In the genomic region with DNA sequence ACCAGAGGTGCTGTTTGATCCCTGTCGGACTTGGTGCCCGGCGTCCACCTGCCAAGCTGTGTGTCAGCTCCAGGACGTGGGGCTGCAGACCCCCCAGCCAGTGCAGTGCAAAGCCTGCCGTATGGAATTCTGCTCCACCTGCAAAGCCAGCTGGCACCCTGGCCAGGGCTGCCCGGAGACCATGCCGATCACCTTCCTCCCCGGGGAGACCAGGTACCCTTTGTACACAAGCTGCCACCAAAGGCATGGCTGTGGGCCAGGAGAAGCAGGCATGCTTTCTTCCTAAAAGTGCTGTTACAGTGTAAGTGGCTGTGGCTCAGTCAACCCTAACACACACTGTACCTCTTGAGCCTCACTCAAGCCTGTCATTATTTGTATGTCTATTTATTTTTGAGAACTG, we compare ENCODE assay signal across 16 cellular contexts.
DNase-seq lines count a peak whose midpoint lies in the region; ATAC-seq, FAIRE-seq and TF ChIP-seq lines count a peak whose summit lies in the region.
"Had no signal": no experiment of that assay in that cellular context is flagged by ENCODE, and none has a peak within 500 bp of the region (broad histone marks: within the 10 kb centered on the region; RNA-seq: fewer than 3 reads in every experiment).

No MANE protein-coding gene starts in this region.

- H3K36me3 Mint-ChIP-seq in activated naive CD4-positive, alpha-beta T cell treated with anti-CD3 and anti-CD28 coated beads, Interleukin-2, amount 50 U/mL, for 72 hours, result peaks cover 0 to 8% of the 10 kb centered on the region in 2 donors
- peaks cover 95% of the 10 kb centered on the region for H3K36me3 Mint-ChIP-seq in activated T-cell treated with anti-CD3 and anti-CD28 coated beads, Interleukin-2, amount 50 U/mL, for 24 hours (ENCODE audit: low read depth)

- no peak overlapping the region for H3K4me3 Mint-ChIP-seq in activated T-cell treated with anti-CD3 and anti-CD28 coated beads, Interleukin-2, amount 50 U/mL, for 24 hours
- H3K4me3 Mint-ChIP-seq: B cell; CD4-positive, alpha-beta memory T cell; IgD-negative memory B cell had no signal

- H3K36me3 ChIP-seq in kidney (ENCODE audit: control insufficient read depth in 1 of 2, insufficient read depth in 2 of 2, low read length in 2 of 2), result peaks cover 0 to 8% of the 10 kb centered on the region in 2 donors

- peak overlapping the region; percentile 5 to 84 for H3K27ac Mint-ChIP-seq in activated naive CD4-positive, alpha-beta T cell treated with anti-CD3 and anti-CD28 coated beads, Interleukin-2, amount 50 U/mL, for 72 hours
- no peak overlapping the region for H3K27ac Mint-ChIP-seq in activated T-cell treated with anti-CD3 and anti-CD28 coated beads, Interleukin-2, amount 50 U/mL, for 24 hours
- H3K27ac Mint-ChIP-seq: B cell, IgD-negative memory B cell had no signal

- no peaks in the 10 kb centered on the region for H3K9me3 ChIP-seq in kidney (ENCODE audit: control insufficient read depth in 1 of 2, low read length in 2 of 2)

- no peak overlapping the region for H3K27ac ChIP-seq in kidney (ENCODE audit: low read depth in 2 of 2, low read length in 2 of 2)

- no peak for FAIRE-seq in kidney (lab: Jason Lieb, UNC)
- FAIRE-seq: D721Med had no signal

- DNase-seq in activated naive CD4-positive, alpha-beta T cell treated with anti-CD3 and anti-CD28 coated beads, Interleukin-2, amount 50 U/mL, for 72 hours (ENCODE audit: low spot score in 2 of 2), result no peak
- no peak for DNase-seq in activated naive CD4-positive, alpha-beta T cell treated with Interleukin-2 at 50 U/mL for 16 hours
- DNase-seq in NCI-H2171 treated with DMSO at 0.1 percent for 48 hours (lab: John Stamatoyannopoulos, UW), result peak; percentile 51
- peak; percentile 49 for DNase-seq in kidney
- no peak for DNase-seq in activated T-cell treated with anti-CD3 and anti-CD28 coated beads, Interleukin-2, amount 50 U/mL, for 24 hours
- DNase-seq in stimulated activated naive CD4-positive, alpha-beta T cell (lab: John Stamatoyannopoulos, UW), result no peak
- no peak for DNase-seq in NCI-H510A treated with DMSO at 0.1 percent for 48 hours (lab: John Stamatoyannopoulos, UW)
- DNase-seq: CD4-positive, alpha-beta memory T cell; HCEC 1CT; NCI-H1694; NCI-H2227 treated with DMSO at 0.1 percent for 48 hours; NCI-H526; PC-3 had no signal

- TF ChIP-seq CTCF in kidney (IDR thresholded peaks at IDR 0.05; ENCODE audit: borderline replicate concordance, extremely low read depth, insufficient read depth), result no peak

- no peaks in the 10 kb centered on the region for H3K27me3 Mint-ChIP-seq in activated T-cell treated with anti-CD3 and anti-CD28 coated beads, Interleukin-2, amount 50 U/mL, for 24 hours
- H3K27me3 Mint-ChIP-seq: B cell; CD4-positive, alpha-beta memory T cell; IgD-negative memory B cell had no signal

- no peak for ATAC-seq in activated naive CD4-positive, alpha-beta T cell treated with anti-CD3 and anti-CD28 coated beads, Interleukin-2, amount 50 U/mL, for 72 hours
- ATAC-seq: PC-3 had no signal

- no peaks in the 10 kb centered on the region for H3K4me1 Mint-ChIP-seq in activated T-cell treated with anti-CD3 and anti-CD28 coated beads, Interleukin-2, amount 50 U/mL, for 24 hours (ENCODE audit: low read depth)
- H3K4me1 Mint-ChIP-seq: B cell, IgD-negative memory B cell had no signal

- H3K4me3 ChIP-seq in kidney (ENCODE audit: low read length in 2 of 2), result no peak overlapping the region

- intact Hi-C loops in kidney (cut with DNase I), result no loop called here

- H3K9me3 Mint-ChIP-seq in activated naive CD4-positive, alpha-beta T cell treated with anti-CD3 and anti-CD28 coated beads, Interleukin-2, amount 50 U/mL, for 72 hours, result no peaks in the 10 kb centered on the region
- no peaks in the 10 kb centered on the region for H3K9me3 Mint-ChIP-seq in activated T-cell treated with anti-CD3 and anti-CD28 coated beads, Interleukin-2, amount 50 U/mL, for 24 hours
- H3K9me3 Mint-ChIP-seq: IgD-negative memory B cell had no signal

- peaks cover 4 to 25% of the 10 kb centered on the region in 2 donors for H3K4me1 ChIP-seq in kidney (ENCODE audit: control insufficient read depth in 1 of 2, insufficient read depth in 1 of 2, low read depth in 1 of 2, low read length in 2 of 2)

- no peak overlapping the region for H3K9ac ChIP-seq in kidney (ENCODE audit: low read length in 2 of 2)

Comparison
In these comparisons a context has a peak if more than half of its experiments do, and no peak if none do; other contexts are left out.
1. DNase-seq: peak in NCI-H2171 treated with DMSO at 0.1 percent for 48 hours (single experiment) and kidney (single experiment); none in activated naive CD4-positive, alpha-beta T cell treated with anti-CD3 and anti-CD28 coated beads, Interleukin-2, amount 50 U/mL, for 72 hours (0 of 2), activated naive CD4-positive, alpha-beta T cell treated with Interleukin-2 at 50 U/mL for 16 hours (single experiment), activated T-cell treated with anti-CD3 and anti-CD28 coated beads, Interleukin-2, amount 50 U/mL, for 24 hours (single experiment), stimulated activated naive CD4-positive, alpha-beta T cell (0 of 6) and NCI-H510A treated with DMSO at 0.1 percent for 48 hours (single experiment).